In the genomic region with DNA sequence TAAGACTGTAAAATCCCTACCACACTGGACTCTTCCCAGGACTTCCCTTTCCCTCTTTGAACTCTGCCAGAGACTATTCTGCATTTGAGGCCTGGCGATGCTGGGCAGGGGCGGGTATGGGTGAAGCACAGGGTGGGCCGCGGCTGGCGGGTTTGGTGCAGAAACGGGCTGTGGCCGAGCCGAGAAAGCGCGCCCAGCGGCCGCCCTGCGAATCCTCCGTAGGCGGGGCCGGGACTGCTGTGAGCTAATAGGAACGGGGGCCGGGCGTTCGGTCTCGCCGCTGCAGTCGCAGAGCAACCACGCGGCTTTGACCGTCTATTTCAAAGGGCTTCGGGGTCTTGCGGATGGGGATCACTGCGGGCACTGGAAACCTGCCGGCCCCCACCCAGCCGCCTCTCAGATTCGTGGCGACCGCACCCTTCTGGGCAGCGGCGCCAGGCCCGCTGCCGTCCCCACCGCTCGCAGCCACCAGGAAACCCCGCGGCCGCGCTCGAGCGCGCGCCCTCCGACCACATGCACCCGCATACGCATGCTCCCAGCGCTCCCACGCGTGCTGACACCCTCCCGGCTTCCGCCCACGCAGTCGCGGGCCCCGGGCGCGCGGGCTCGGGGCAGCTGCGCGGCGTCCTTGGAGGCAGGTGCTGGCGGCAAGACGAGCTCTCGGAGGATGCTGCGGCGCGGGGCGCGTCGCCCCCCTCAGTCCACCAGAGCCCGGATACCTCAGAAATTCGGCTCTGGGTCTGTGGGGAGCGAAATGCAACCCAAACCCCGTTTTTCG, we compare ENCODE assay signal across 8 cellular contexts. TPM values are rescaled to one million over a fixed set of nuclear protein-coding genes. Genes with fewer than 3 reads are reported as not detected.
DNase-seq lines count a peak whose midpoint lies in the region; ATAC-seq and TF ChIP-seq lines count a peak whose summit lies in the region.

No MANE protein-coding gene starts in this region.

- peak; percentile 91 for DNase-seq in GM06990 (ENCODE audit: extremely low read depth, insufficient read length)
- peak; percentile 89 for DNase-seq in H7
- peak; percentile 90 for DNase-seq in SK-N-SH
- DNase-seq in activated naive CD4-positive, alpha-beta T cell treated with anti-CD3 and anti-CD28 coated beads, Interleukin-2, amount 50 U/mL, for 72 hours (ENCODE audit: low spot score in 2 of 2) = peak; percentile 73 to 89
- peak; percentile 93 for DNase-seq in glutamatergic neuron
- DNase-seq in osteoblast (ENCODE audit: insufficient read length, low spot score, missing footprints) = peak; percentile 98
- DNase-seq in testis = peak; percentile 93

- no peak for TF ChIP-seq EP300 in SK-N-SH (IDR thresholded peaks at IDR 0.05; ENCODE audit: borderline replicate concordance in 1 of 2, low read depth in 1 of 2, low read length in 1 of 2)

- peak overlapping the region; percentile 81 for H3K4me3 ChIP-seq in GM06990 (replicated peaks; ENCODE audit: low read depth, low read length)
- peak overlapping the region; percentile 96 for H3K4me3 ChIP-seq in H7 (ENCODE audit: insufficient read depth, low read depth, low read length)
- peak overlapping the region; percentile 99 for H3K4me3 ChIP-seq in Loucy (ENCODE audit: low read length, poor library complexity, severe bottlenecking)
- peak overlapping the region; percentile 85 to 94 for H3K4me3 ChIP-seq in SK-N-SH (ENCODE audit: low read depth in 2 of 2, low read length in 1 of 2)
- H3K4me3 ChIP-seq in osteoblast (ENCODE audit: insufficient read depth, low read length) = peak overlapping the region; percentile 82
- peak overlapping the region; percentile 79 to 93 for H3K4me3 ChIP-seq in testis

- H2AFZ ChIP-seq in Loucy (ENCODE audit: low read length) (peak overlapping the region; percentile 84), SK-N-SH (ENCODE audit: low read depth) (peak overlapping the region; percentile 78), osteoblast (ENCODE audit: low read length) (peak overlapping the region; percentile 79)

- H3K27ac ChIP-seq in SK-N-SH (ENCODE audit: low read depth in 2 of 2, low read length in 1 of 2) (peak overlapping the region; percentile 88 to 96), osteoblast (ENCODE audit: low read depth, low read length) (peak overlapping the region; percentile 97), testis (peak overlapping the region; percentile 95 to 99)

- POLR2A ChIA-PET in SK-N-SH (lab: Yijun Ruan, JAX) = interaction anchor here (0.6 to 2.0 kb wide), 11 partner anchors 19 to 229 kb away, joined by 3 to 11 read pairs (median 4); a partner anchor contains a TSS

- peak; percentile 36 for TF ChIP-seq CTCF in GM06990 (IDR thresholded peaks at IDR 0.05; ENCODE audit: insufficient read depth, low read length, poor library complexity, severe bottlenecking)
- peak; percentile 34; the same call in 1 of the 2 replicates for TF ChIP-seq CTCF in Loucy (conservative IDR thresholded peaks at IDR 0.05; ENCODE audit: low read length)
- peak; percentile 39 for TF ChIP-seq CTCF in SK-N-SH (IDR thresholded peaks at IDR 0.05)
- peak; percentile 2 for TF ChIP-seq CTCF in glutamatergic neuron (IDR thresholded peaks at IDR 0.05; ENCODE audit: partially characterized antibody, unreplicated experiment)
- TF ChIP-seq CTCF in osteoblast (IDR thresholded peaks at IDR 0.05; ENCODE audit: extremely low read depth, low read depth, low read length) = peak; percentile 30
- peak; percentile 20 to 46 (median 35) for TF ChIP-seq CTCF in testis (IDR thresholded peaks at IDR 0.05)

- H3K27ac Mint-ChIP-seq in activated naive CD4-positive, alpha-beta T cell treated with anti-CD3 and anti-CD28 coated beads, Interleukin-2, amount 50 U/mL, for 72 hours = peak overlapping the region; percentile 90 to 99
- peak overlapping the region; percentile 93 for H3K27ac Mint-ChIP-seq in glutamatergic neuron (ENCODE audit: unreplicated experiment)

- peaks cover 0 to 7% of the 10 kb centered on the region in 2 donors for H3K36me3 Mint-ChIP-seq in activated naive CD4-positive, alpha-beta T cell treated with anti-CD3 and anti-CD28 coated beads, Interleukin-2, amount 50 U/mL, for 72 hours
- peaks cover 5% of the 10 kb centered on the region for H3K36me3 Mint-ChIP-seq in glutamatergic neuron (ENCODE audit: unreplicated experiment)

- no peak for TF ChIP-seq POLR2A in testis (IDR thresholded peaks at IDR 0.05)

- H4K20me1 ChIP-seq in Loucy (ENCODE audit: insufficient read depth, low read length, poor library complexity, severe bottlenecking) = no peaks in the 10 kb centered on the region
- H4K20me1 ChIP-seq in SK-N-SH (ENCODE audit: insufficient read depth) = no peaks in the 10 kb centered on the region
- H4K20me1 ChIP-seq in osteoblast (ENCODE audit: insufficient read depth, low read length) = no peaks in the 10 kb centered on the region

- 0% methylated on average over 18 of the region's 81 CpGs for WGBS in SK-N-SH (ENCODE audit: low lambda C conversion rate)
- 0 to 1% methylated on average over 1 to 70 of the region's 81 CpGs for WGBS in testis, 2 donors

- H3K4me3 Mint-ChIP-seq in glutamatergic neuron (ENCODE audit: unreplicated experiment) = peak overlapping the region; percentile 84

- H3K9me2 ChIP-seq in Loucy (replicated peaks; ENCODE audit: low read depth, low read length) = no peaks in the 10 kb centered on the region
- no peaks in the 10 kb centered on the region for H3K9me2 ChIP-seq in SK-N-SH

- peaks cover 13% of the 10 kb centered on the region for H3K27me3 Mint-ChIP-seq in glutamatergic neuron (ENCODE audit: unreplicated experiment)

- no peaks in the 10 kb centered on the region for H3F3A ChIP-seq in Loucy (ENCODE audit: low read depth)
- H3F3A ChIP-seq in SK-N-SH (replicated peaks; ENCODE audit: insufficient read depth) = peaks cover 35% of the 10 kb centered on the region

- H3K9me3 ChIP-seq in Loucy (ENCODE audit: insufficient read depth, low read depth, low read length) (no peaks in the 10 kb centered on the region), SK-N-SH (no peaks in the 10 kb centered on the region), osteoblast (ENCODE audit: low read depth, low read length) (no peaks in the 10 kb centered on the region), testis (no peaks in the 10 kb centered on the region)

- peak; percentile 47 to 56 for ATAC-seq in activated naive CD4-positive, alpha-beta T cell treated with anti-CD3 and anti-CD28 coated beads, Interleukin-2, amount 50 U/mL, for 72 hours

- H3K79me2 ChIP-seq in Loucy (ENCODE audit: insufficient read depth, low read length) (no peaks in the 10 kb centered on the region), SK-N-SH (ENCODE audit: insufficient read depth) (peaks cover 9% of the 10 kb centered on the region; the same call in 1 of the 2 replicates), osteoblast (ENCODE audit: insufficient read depth, low read length) (no peaks in the 10 kb centered on the region)

- CTCF ChIA-PET in SK-N-SH (lab: Yijun Ruan, JAX) = interaction anchor here (0.6 to 8.4 kb wide), 14 partner anchors 19 to 750 kb away, joined by 3 to 231 read pairs (median 4); no protein-coding TSS in a partner anchor

- H3K9ac ChIP-seq in Loucy (ENCODE audit: low read depth, low read length, poor library complexity, severe bottlenecking) (peak overlapping the region; percentile 86), SK-N-SH (peak overlapping the region; percentile 88)

- peaks cover 0 to 4% of the 10 kb centered on the region in 2 donors for H3K9me3 Mint-ChIP-seq in activated naive CD4-positive, alpha-beta T cell treated with anti-CD3 and anti-CD28 coated beads, Interleukin-2, amount 50 U/mL, for 72 hours
- peaks cover 29% of the 10 kb centered on the region for H3K9me3 Mint-ChIP-seq in glutamatergic neuron (ENCODE audit: unreplicated experiment)

- H3K27me3 ChIP-seq in GM06990 (replicated peaks; ENCODE audit: control insufficient read depth, insufficient read depth, low read length) (no peaks in the 10 kb centered on the region), H7 (ENCODE audit: control insufficient read depth, insufficient read depth, low read length) (no peaks in the 10 kb centered on the region; the same call in 1 of the 2 replicates), Loucy (ENCODE audit: insufficient read depth, low read length, poor library complexity, severe bottlenecking) (no peaks in the 10 kb centered on the region), SK-N-SH (ENCODE audit: insufficient read depth) (no peaks in the 10 kb centered on the region), osteoblast (ENCODE audit: insufficient read depth, low read length) (no peaks in the 10 kb centered on the region), testis (no peaks in the 10 kb centered on the region)

- peak overlapping the region; percentile 77 for H3K4me2 ChIP-seq in Loucy (ENCODE audit: low read depth, low read length, poor library complexity, severe bottlenecking)
- H3K4me2 ChIP-seq in SK-N-SH = peak overlapping the region; percentile 94
- peak overlapping the region; percentile 96 for H3K4me2 ChIP-seq in osteoblast (ENCODE audit: insufficient read depth, low read length)

- peaks cover 12% of the 10 kb centered on the region for H3K4me1 ChIP-seq in Loucy (ENCODE audit: insufficient read depth, low read length, poor library complexity, severe bottlenecking)
- H3K4me1 ChIP-seq in SK-N-SH (ENCODE audit: control insufficient read depth in 1 of 2, insufficient read depth in 2 of 2, low read depth in 1 of 2, low read length in 1 of 2) = peaks cover 23% of the 10 kb centered on the region in 2 experiments; a peak in 3 of 4 replicates
- H3K4me1 ChIP-seq in osteoblast (ENCODE audit: insufficient read depth, low read length) = peaks cover 37% of the 10 kb centered on the region
- peaks cover 44% of the 10 kb centered on the region for H3K4me1 ChIP-seq in testis

- H3K36me3 ChIP-seq in GM06990 (ENCODE audit: control insufficient read depth, insufficient read depth, low read length) (no peaks in the 10 kb centered on the region), H7 (replicated peaks; ENCODE audit: control insufficient read depth, insufficient read depth, low read length) (peaks cover 2% of the 10 kb centered on the region; the same call in 1 of the 2 replicates), Loucy (ENCODE audit: insufficient read depth, low read length) (no peaks in the 10 kb centered on the region), SK-N-SH (replicated peaks in 1 of 2; ENCODE audit: control insufficient read depth in 1 of 2, insufficient read depth in 2 of 2, low read length in 1 of 2) (peaks cover 0 to 4% of the 10 kb centered on the region in 2 experiments), osteoblast (ENCODE audit: insufficient read depth, low read length) (no peaks in the 10 kb centered on the region), testis (ENCODE audit: low read depth, missing control alignments) (no peaks in the 10 kb centered on the region)

- peaks cover 7% of the 10 kb centered on the region for H3K4me1 Mint-ChIP-seq in glutamatergic neuron (ENCODE audit: low read depth, unreplicated experiment)

- TF ChIP-seq RAD21 in SK-N-SH (IDR thresholded peaks at IDR 0.05; ENCODE audit: low read length) = no peak; the same call in 1 of the 2 replicates

- intact Hi-C loops in testis (cut with DNase I; ENCODE audit: low total_unique reads) = loop anchor here (10.0 kb wide), 2 partner anchors 222 to 402 kb away; a partner anchor contains a TSS

RNA-seq across cellular contexts. Expression of a gene that starts 32.7 kb away (rescaled TPM):
- 45.9 and 75.9 TPM in 2 replicates for total RNA-seq in H7 (2014; rRNA removed; shearing (Covaris generic))
- polyA plus RNA-seq in SK-N-SH (2012; rRNA removed) (9.6 and 13.1 TPM in 2 replicates), testis (ENCODE audit: insufficient read depth, low read depth, low replicate concordance) (17.0 TPM)
- polyA plus RNA-seq in SK-N-SH (2012; cell fraction: cytosol; rRNA removed) = 16.6 and 25.8 TPM in 2 replicates
- 10.3 and 18.0 TPM in 2 replicates for polyA plus RNA-seq in SK-N-SH (2012; cell fraction: nucleus; rRNA removed)
- 10 to 100 TPM; 64.9 to 67.0 TPM for total RNA-seq in activated naive CD4-positive, alpha-beta T cell treated with anti-CD3 and anti-CD28 coated beads, Interleukin-2, amount 50 U/mL, for 72 hours
- total RNA-seq in glutamatergic neuron (ENCODE audit: unreplicated experiment) (54.0 TPM), osteoblast (23.5 and 25.3 TPM in 2 replicates), testis (10 to 100 TPM; 30.8 to 35.4 TPM)

Comparison
In these comparisons a context has a peak if more than half of its experiments do, and no peak if none do; other contexts are left out.
1. Peak in every context shown above with its lines: DNase-seq, ATAC-seq, H3K4me3 ChIP-seq and H3K27ac ChIP-seq.